In the genomic region with DNA sequence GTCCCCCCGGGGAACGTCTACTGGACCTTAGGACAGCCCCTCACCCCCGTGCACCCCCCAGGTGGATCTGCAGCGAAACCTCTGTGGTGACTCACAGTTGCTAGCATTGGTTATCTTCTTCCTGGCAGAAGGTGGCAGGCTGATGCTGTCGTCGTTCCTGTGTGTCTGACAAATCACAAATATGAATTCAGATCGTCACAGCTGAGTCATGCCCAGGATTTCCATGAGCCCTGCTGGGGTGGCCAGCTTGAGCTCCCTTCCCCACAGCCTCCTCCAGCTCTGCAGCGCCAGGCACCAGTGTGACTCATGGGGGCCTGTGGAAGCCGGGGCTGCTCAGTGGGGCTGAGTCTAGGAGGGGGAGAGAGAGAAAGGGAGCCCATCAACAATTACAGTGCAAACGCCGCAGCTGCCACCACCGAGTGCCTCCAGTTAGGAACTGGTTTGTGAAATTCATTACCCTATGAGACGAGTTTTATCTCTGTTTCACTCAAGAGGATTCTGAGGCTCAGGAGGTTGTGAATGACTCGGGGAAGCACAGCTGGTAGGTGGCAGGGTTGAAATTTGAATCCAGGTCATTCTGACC, we compare ENCODE assay signal across 8 cellular contexts.
A peak's percentile ranks its signal among the peaks of the same experiment; 100 is the strongest.
DNase-seq lines count a peak whose midpoint lies in the region; ATAC-seq lines count a peak whose summit lies in the region.

No MANE protein-coding gene starts in this region.

- peak overlapping the region; percentile 84 for H3K4me3 Mint-ChIP-seq in activated CD8-positive, alpha-beta T cell treated with anti-CD3 and anti-CD28 coated beads, Interleukin-2, amount 10 ng/mL, durations not matched to agents 7 days and 5 days

- H3K9me3 Mint-ChIP-seq in activated CD8-positive, alpha-beta T cell treated with anti-CD3 and anti-CD28 coated beads, Interleukin-2, amount 10 ng/mL, durations not matched to agents 7 days and 5 days (ENCODE audit: insufficient read depth) = peaks cover 4% of the 10 kb centered on the region

- H3K27me3 Mint-ChIP-seq in activated CD8-positive, alpha-beta T cell treated with anti-CD3 and anti-CD28 coated beads, Interleukin-2, amount 10 ng/mL, durations not matched to agents 7 days and 5 days (ENCODE audit: low read depth) = no peaks in the 10 kb centered on the region

- CTCF ChIA-PET in activated CD8-positive, alpha-beta T cell treated with anti-CD3 and anti-CD28 coated beads, Interleukin-2, amount 10 ng/mL, durations not matched to agents 7 days and 5 days (lab: Charles Lee) = interaction anchor here (0.6 to 2.2 kb wide), 29 partner anchors 8 to 397 kb away, joined by 3 to 15 read pairs (median 3); no protein-coding TSS in a partner anchor

- H3K36me3 Mint-ChIP-seq in activated CD8-positive, alpha-beta T cell treated with anti-CD3 and anti-CD28 coated beads, Interleukin-2, amount 10 ng/mL, durations not matched to agents 7 days and 5 days (ENCODE audit: low read depth) = no peaks in the 10 kb centered on the region

- ATAC-seq in GM19025 (IDR thresholded peaks at IDR 0.05; ENCODE audit: low read depth, unreplicated experiment) = peak; percentile 36
- peak; percentile 56 for ATAC-seq in HG03378 (IDR thresholded peaks at IDR 0.05; ENCODE audit: unreplicated experiment)
- peak; percentile 75 for ATAC-seq in activated CD8-positive, alpha-beta T cell treated with anti-CD3 and anti-CD28 coated beads, Interleukin-2, amount 10 ng/mL, durations not matched to agents 7 days and 5 days

- peak overlapping the region; percentile 98 for H3K27ac Mint-ChIP-seq in activated CD8-positive, alpha-beta T cell treated with anti-CD3 and anti-CD28 coated beads, Interleukin-2, amount 10 ng/mL, durations not matched to agents 7 days and 5 days

- peaks cover 34% of the 10 kb centered on the region for H3K4me1 Mint-ChIP-seq in activated CD8-positive, alpha-beta T cell treated with anti-CD3 and anti-CD28 coated beads, Interleukin-2, amount 10 ng/mL, durations not matched to agents 7 days and 5 days (ENCODE audit: low read depth)

- POLR2A ChIA-PET in activated CD8-positive, alpha-beta T cell treated with anti-CD3 and anti-CD28 coated beads, Interleukin-2, amount 10 ng/mL, durations not matched to agents 7 days and 5 days (lab: Charles Lee) = interaction anchor here (0.6 to 2.0 kb wide), 19 partner anchors 9 to 598 kb away, joined by 3 to 17 read pairs (median 4); a partner anchor contains a TSS

- peak; percentile 89 for DNase-seq in AG08396 (ENCODE audit: low spot score)
- peak; percentile 56 to 70 for DNase-seq in NCI-H524 (lab: John Stamatoyannopoulos, UW)
- peak; percentile 88 for DNase-seq in activated CD8-positive, alpha-beta T cell treated with anti-CD3 and anti-CD28 coated beads, Interleukin-2, amount 10 ng/mL, durations not matched to agents 7 days and 5 days
- peak; percentile 85 for DNase-seq in effector CD4-positive, alpha-beta T cell
- DNase-seq in medulla oblongata (ENCODE audit: extremely low spot score) = peak; percentile 68
- DNase-seq in stimulated activated CD8-positive, alpha-beta memory T cell treated with anti-CD3 and anti-CD28 coated beads, Interleukin-12 subunit alpha, Interleukin-12 subunit beta, amount 100 ng/mL, for 4 hours (ENCODE audit: low read depth) = peak; percentile 84

Comparison
In these comparisons a context has a peak if more than half of its experiments do, and no peak if none do; other contexts are left out.
1. Peak in every context shown above with its lines: DNase-seq and ATAC-seq.